ENCODE assay signal across 1 cellular context in the genomic region with DNA sequence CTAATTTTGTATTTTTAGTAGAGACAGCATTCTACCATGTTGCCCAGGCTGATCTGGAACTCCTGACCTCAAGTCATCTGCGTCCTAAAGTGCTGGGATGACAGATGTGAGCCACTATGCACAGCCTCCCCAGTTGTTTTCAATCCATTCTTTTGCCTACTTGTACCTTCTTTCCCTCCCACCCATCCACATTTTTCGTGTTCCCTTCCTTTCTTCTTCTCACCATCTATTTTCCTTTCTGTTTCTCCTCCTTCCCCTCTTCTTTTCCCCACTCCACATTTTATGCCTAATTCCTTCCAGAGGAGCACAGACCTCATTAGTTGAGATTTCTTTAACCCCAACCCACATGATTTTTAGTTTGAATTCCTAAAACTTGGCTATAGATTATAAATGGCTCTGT.
TF ChIP-seq lines count a peak whose summit lies in the region.

No MANE protein-coding gene starts in this region.

TF ChIP-seq in HepG2, 621 proteins besides CTCF, POLR2A, EP300 and RAD21:
- TF ChIP-seq, protein P1, sequence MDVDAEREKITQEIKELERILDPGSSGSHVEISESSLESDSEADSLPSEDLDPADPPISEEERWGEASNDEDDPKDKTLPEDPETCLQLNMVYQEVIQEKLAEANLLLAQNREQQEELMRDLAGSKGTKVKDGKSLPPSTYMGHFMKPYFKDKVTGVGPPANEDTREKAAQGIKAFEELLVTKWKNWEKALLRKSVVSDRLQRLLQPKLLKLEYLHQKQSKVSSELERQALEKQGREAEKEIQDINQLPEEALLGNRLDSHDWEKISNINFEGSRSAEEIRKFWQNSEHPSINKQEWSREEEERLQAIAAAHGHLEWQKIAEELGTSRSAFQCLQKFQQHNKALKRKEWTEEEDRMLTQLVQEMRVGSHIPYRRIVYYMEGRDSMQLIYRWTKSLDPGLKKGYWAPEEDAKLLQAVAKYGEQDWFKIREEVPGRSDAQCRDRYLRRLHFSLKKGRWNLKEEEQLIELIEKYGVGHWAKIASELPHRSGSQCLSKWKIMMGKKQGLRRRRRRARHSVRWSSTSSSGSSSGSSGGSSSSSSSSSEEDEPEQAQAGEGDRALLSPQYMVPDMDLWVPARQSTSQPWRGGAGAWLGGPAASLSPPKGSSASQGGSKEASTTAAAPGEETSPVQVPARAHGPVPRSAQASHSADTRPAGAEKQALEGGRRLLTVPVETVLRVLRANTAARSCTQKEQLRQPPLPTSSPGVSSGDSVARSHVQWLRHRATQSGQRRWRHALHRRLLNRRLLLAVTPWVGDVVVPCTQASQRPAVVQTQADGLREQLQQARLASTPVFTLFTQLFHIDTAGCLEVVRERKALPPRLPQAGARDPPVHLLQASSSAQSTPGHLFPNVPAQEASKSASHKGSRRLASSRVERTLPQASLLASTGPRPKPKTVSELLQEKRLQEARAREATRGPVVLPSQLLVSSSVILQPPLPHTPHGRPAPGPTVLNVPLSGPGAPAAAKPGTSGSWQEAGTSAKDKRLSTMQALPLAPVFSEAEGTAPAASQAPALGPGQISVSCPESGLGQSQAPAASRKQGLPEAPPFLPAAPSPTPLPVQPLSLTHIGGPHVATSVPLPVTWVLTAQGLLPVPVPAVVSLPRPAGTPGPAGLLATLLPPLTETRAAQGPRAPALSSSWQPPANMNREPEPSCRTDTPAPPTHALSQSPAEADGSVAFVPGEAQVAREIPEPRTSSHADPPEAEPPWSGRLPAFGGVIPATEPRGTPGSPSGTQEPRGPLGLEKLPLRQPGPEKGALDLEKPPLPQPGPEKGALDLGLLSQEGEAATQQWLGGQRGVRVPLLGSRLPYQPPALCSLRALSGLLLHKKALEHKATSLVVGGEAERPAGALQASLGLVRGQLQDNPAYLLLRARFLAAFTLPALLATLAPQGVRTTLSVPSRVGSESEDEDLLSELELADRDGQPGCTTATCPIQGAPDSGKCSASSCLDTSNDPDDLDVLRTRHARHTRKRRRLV (CRISPR knock-in tag; IDR thresholded peaks at IDR 0.05), result no peak
- TF ChIP-seq HMG20B (CRISPR knock-in tag; conservative IDR thresholded peaks at IDR 0.05), result no peak
- TF ChIP-seq, protein P2, sequence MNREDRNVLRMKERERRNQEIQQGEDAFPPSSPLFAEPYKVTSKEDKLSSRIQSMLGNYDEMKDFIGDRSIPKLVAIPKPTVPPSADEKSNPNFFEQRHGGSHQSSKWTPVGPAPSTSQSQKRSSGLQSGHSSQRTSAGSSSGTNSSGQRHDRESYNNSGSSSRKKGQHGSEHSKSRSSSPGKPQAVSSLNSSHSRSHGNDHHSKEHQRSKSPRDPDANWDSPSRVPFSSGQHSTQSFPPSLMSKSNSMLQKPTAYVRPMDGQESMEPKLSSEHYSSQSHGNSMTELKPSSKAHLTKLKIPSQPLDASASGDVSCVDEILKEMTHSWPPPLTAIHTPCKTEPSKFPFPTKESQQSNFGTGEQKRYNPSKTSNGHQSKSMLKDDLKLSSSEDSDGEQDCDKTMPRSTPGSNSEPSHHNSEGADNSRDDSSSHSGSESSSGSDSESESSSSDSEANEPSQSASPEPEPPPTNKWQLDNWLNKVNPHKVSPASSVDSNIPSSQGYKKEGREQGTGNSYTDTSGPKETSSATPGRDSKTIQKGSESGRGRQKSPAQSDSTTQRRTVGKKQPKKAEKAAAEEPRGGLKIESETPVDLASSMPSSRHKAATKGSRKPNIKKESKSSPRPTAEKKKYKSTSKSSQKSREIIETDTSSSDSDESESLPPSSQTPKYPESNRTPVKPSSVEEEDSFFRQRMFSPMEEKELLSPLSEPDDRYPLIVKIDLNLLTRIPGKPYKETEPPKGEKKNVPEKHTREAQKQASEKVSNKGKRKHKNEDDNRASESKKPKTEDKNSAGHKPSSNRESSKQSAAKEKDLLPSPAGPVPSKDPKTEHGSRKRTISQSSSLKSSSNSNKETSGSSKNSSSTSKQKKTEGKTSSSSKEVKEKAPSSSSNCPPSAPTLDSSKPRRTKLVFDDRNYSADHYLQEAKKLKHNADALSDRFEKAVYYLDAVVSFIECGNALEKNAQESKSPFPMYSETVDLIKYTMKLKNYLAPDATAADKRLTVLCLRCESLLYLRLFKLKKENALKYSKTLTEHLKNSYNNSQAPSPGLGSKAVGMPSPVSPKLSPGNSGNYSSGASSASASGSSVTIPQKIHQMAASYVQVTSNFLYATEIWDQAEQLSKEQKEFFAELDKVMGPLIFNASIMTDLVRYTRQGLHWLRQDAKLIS (CRISPR knock-in tag; IDR thresholded peaks at IDR 0.05), result no peak
- no peak for TF ChIP-seq ZNF709 (CRISPR knock-in tag; IDR thresholded peaks at IDR 0.05)
- peak; percentile 56 for TF ChIP-seq ZNF282 (IDR thresholded peaks at IDR 0.05; ENCODE audit: partially characterized antibody)
- no peak for TF ChIP-seq ZSCAN21 (CRISPR knock-in tag; IDR thresholded peaks at IDR 0.05; ENCODE audit: borderline replicate concordance)
- TF ChIP-seq MXI1 (IDR thresholded peaks at IDR 0.05; ENCODE audit: borderline replicate concordance, low read depth, low read length), result no peak
- no peak for TF ChIP-seq ZBTB38 (CRISPR knock-in tag; IDR thresholded peaks at IDR 0.05)
- 0 out of 2 replicates have a peak, but pooled peaks have one; percentile 65 for TF ChIP-seq IKZF1 (IDR thresholded peaks at IDR 0.05)
TF ChIP-seq in HepG2: peak in this region for 2.
